In genomic region chr21:14762734-14763694, GRCh38 we compare ENCODE assay signal across 9 cellular contexts.
DNase-seq lines count a peak whose midpoint lies in the region; ATAC-seq and TF ChIP-seq lines count a peak whose summit lies in the region.
"Had no signal": no experiment of that assay in that cellular context is flagged by ENCODE, and none has a peak within 500 bp of the region (broad histone marks: within the 10 kb centered on the region; RNA-seq: fewer than 3 reads in every experiment).

No MANE protein-coding gene starts in this region.

- 47% methylated on average over 4 of the region's 4 CpGs for WGBS in liver

- no peaks in the 10 kb centered on the region for H3K27me3 Mint-ChIP-seq in mesothelial cell of epicardium (ENCODE audit: low read depth)

- TF ChIP-seq CTCF in liver (IDR thresholded peaks at IDR 0.05; ENCODE audit: low read depth, low read length, missing input control) (no peak), mesothelial cell of epicardium (IDR thresholded peaks at IDR 0.05; ENCODE audit: unreplicated experiment) (no peak)

- no peaks in the 10 kb centered on the region for H3K36me3 ChIP-seq in liver (ENCODE audit: control insufficient read depth in 4 of 4, insufficient read depth in 3 of 4, low read depth in 1 of 4, low read length in 3 of 4)
- H3K36me3 ChIP-seq: gastrocnemius medialis had no signal

- ATAC-seq in GM18907 (IDR thresholded peaks at IDR 0.05; ENCODE audit: unreplicated experiment) = peak; percentile 98
- ATAC-seq in HG02885 (IDR thresholded peaks at IDR 0.05; ENCODE audit: poor library complexity, unreplicated experiment) = peak; percentile 96

- H3K4me1 Mint-ChIP-seq in mesothelial cell of epicardium = no peaks in the 10 kb centered on the region

- H3K36me3 Mint-ChIP-seq in mesothelial cell of epicardium = no peaks in the 10 kb centered on the region

- H3K4me1 ChIP-seq in liver (ENCODE audit: control insufficient read depth in 4 of 4, insufficient read depth in 4 of 4, low read length in 3 of 4) = peaks cover 0 to 1% (median 0%) of the 10 kb centered on the region in 4 donors
- H3K4me1 ChIP-seq: gastrocnemius medialis had no signal

- H3K9me3 Mint-ChIP-seq in mesothelial cell of epicardium = peaks cover 11% of the 10 kb centered on the region

- H3K27ac ChIP-seq in liver (ENCODE audit: low read depth in 1 of 2, low read length in 2 of 2) = peak overlapping the region; percentile 31 to 39
- H3K27ac ChIP-seq: gastrocnemius medialis had no signal

- H3K4me3 ChIP-seq in liver (ENCODE audit: low read depth in 1 of 3, low read length in 3 of 3) = no peak overlapping the region
- H3K4me3 ChIP-seq: gastrocnemius medialis had no signal

- no peak overlapping the region for H3K4me3 Mint-ChIP-seq in mesothelial cell of epicardium

- no peaks in the 10 kb centered on the region for H3K9me3 ChIP-seq in liver (ENCODE audit: control insufficient read depth in 4 of 4, low read length in 3 of 4)
- H3K9me3 ChIP-seq: gastrocnemius medialis had no signal

- no peak overlapping the region for H3K27ac Mint-ChIP-seq in mesothelial cell of epicardium

- DNase-seq in OCI-M1 (lab: John Stamatoyannopoulos, UW) (peak; percentile 94), NCI-H446 (lab: John Stamatoyannopoulos, UW) (no peak), activated gamma-delta T cell (lab: John Stamatoyannopoulos, UW) (no peak), mesothelial cell of epicardium (ENCODE audit: low spot score in 2 of 2, unreplicated experiment in 2 of 2) (no peak), ecto neural progenitor cell (ENCODE audit: low spot score) (no peak)
- DNase-seq: gastrocnemius medialis had no signal

- no peaks in the 10 kb centered on the region for H3K27me3 ChIP-seq in liver (ENCODE audit: control insufficient read depth in 4 of 4, insufficient read depth in 4 of 4, low read length in 3 of 4)

- no peak for TF ChIP-seq RAD21 in liver (IDR thresholded peaks at IDR 0.05)

- no peak overlapping the region for H3K9ac ChIP-seq in liver (ENCODE audit: low read depth in 1 of 2, low read length in 2 of 2)

TF ChIP-seq in liver, 16 proteins besides CTCF, POLR2A, EP300 and RAD21:
- TF ChIP-seq, protein P1, sequence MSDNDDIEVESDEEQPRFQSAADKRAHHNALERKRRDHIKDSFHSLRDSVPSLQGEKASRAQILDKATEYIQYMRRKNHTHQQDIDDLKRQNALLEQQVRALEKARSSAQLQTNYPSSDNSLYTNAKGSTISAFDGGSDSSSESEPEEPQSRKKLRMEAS (IDR thresholded peaks at IDR 0.05) = no peak
- TF ChIP-seq, protein P2, sequence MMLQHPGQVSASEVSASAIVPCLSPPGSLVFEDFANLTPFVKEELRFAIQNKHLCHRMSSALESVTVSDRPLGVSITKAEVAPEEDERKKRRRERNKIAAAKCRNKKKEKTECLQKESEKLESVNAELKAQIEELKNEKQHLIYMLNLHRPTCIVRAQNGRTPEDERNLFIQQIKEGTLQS (IDR thresholded peaks at IDR 0.05) = no peak
